Comparison of ENCODE assay signal across 8 cellular contexts in the genomic region with DNA sequence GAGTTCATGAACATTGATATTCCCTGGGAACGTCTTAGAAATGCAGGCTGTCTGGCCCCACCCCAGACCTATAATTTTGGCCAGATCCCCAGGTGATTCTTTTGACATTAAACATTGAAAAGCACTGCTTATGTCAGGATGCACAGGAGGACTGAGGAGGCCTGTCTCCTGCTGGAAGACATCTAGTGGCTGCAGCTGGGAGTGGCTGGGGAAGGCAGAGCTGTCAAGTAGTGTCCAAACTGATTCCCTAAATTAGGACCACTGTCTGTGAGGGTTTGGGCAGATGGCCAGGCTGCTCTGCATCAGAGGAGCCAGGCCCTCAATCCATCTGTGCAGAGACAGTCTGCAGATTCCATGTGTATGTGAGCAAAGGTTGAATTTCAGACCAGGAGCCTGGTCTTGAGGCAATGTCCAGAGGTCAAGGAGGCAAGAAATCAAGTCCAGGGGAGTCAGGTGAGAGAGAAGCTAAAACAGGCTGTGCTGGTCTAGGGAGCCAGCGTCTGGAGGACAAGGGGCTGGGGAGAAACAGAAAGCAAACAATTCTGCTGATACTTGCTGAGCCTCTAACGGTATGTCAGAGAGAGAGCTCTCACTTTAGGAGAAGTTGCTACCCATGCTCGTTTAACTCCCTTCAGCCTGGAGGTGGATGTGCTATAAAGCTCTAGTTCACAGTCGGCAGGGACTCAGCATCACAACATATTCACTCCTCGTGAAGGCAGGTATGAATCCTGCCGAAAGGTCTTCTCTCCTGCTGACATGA. TPM values are rescaled to one million over a fixed set of nuclear protein-coding genes. Genes with fewer than 3 reads are reported as not detected.
DNase-seq lines count a peak whose midpoint lies in the region; ATAC-seq, FAIRE-seq and TF ChIP-seq lines count a peak whose summit lies in the region.

No MANE protein-coding gene starts in this region.

- TF ChIP-seq CTCF in D721Med (IDR thresholded peaks at IDR 0.05; ENCODE audit: insufficient read depth, missing control alignments) (peak; percentile 34), Panc1 (IDR thresholded peaks at IDR 0.05) (peak; percentile 86), choroid plexus epithelial cell (conservative IDR thresholded peaks at IDR 0.05; ENCODE audit: low read depth, low read length) (peak; percentile 79)

- BruUV-seq in Panc1 (replicated peaks; lab: Mats Ljungman, UMichigan): no TSS peak

- H3K27me3 ChIP-seq in GM23248 (replicated peaks; ENCODE audit: insufficient read depth) (no peaks in the 10 kb centered on the region), Panc1 (ENCODE audit: control insufficient read depth, insufficient read depth, low read length) (no peaks in the 10 kb centered on the region), mesendoderm (ENCODE audit: insufficient read depth, low read length, poor library complexity) (no peaks in the 10 kb centered on the region)

- no peak overlapping the region for H2BK5ac ChIP-seq in mesendoderm (ENCODE audit: low read length)

- H3K4me2 ChIP-seq in GM23248 (ENCODE audit: unreplicated experiment): no peak overlapping the region
- H3K4me2 ChIP-seq in mesendoderm (ENCODE audit: low read length): no peak overlapping the region

- no peak overlapping the region for H3K4ac ChIP-seq in mesendoderm (ENCODE audit: low read depth, low read length)

- H3K27ac ChIP-seq in GM23248 (no peak overlapping the region), Panc1 (ENCODE audit: low read length) (peak overlapping the region; percentile 95), mesendoderm (ENCODE audit: low read depth, low read length) (no peak overlapping the region)

- no peak overlapping the region for H2BK120ac ChIP-seq in mesendoderm (ENCODE audit: low read depth, low read length)

- in situ Hi-C loops in GM23248 (cut with MboI) (loop anchor here (10.0 kb wide), 1 partner anchor 141 kb away; the partner anchor contains the start of gene CCDC89), Panc1 (cut with HindIII; ENCODE audit: low pct_unique_long_range_greater_than_20kb, low sequenced_read_pairs) (no loop called here)

- H2AFZ ChIP-seq in GM23248: no peak overlapping the region

- ATAC-seq in Panc1: peak; percentile 47

- intact Hi-C loops in Panc1 (cut with micrococcal nuclease; ENCODE audit: unreplicated experiment): loop anchor here (5.0 to 10.0 kb wide), 2 partner anchors 109 to 231 kb away; no protein-coding TSS in a partner anchor

- no peak overlapping the region for H2AK5ac ChIP-seq in mesendoderm (ENCODE audit: low read length)

- H3K36me3 ChIP-seq in GM23248 (ENCODE audit: low read depth): no peaks in the 10 kb centered on the region
- H3K36me3 ChIP-seq in Panc1 (ENCODE audit: control insufficient read depth, insufficient read depth, low read length): no peaks in the 10 kb centered on the region
- no peaks in the 10 kb centered on the region for H3K36me3 ChIP-seq in mesendoderm (ENCODE audit: control insufficient read depth, insufficient read depth, low read length)

- POLR2A ChIA-PET in Panc1 (lab: Charles Lee): interaction anchor here (1.3 kb wide), 1 partner anchor 109 kb away, joined by 4 read pairs; no protein-coding TSS in a partner anchor

- peaks cover 23% of the 10 kb centered on the region for H3F3A ChIP-seq in GM23248 (ENCODE audit: insufficient read depth)

- H3K23ac ChIP-seq in mesendoderm (ENCODE audit: low read length): no peak overlapping the region

- DNase-seq in D721Med (ENCODE audit: insufficient read length, low spot score) (no peak), GM23248 (peak; percentile 65), Panc1 (ENCODE audit: low read depth, low spot score) (no peak), choroid plexus epithelial cell (ENCODE audit: low read depth) (peak; percentile 55), mesendoderm (peak; percentile 62), activated gamma-delta T cell treated with Interleukin-2 at 50 U/mL for 16 hours (no peak), midbrain (lab: John Stamatoyannopoulos, UW) (no peak), NCI-H187 treated with DMSO at 0.1 percent for 48 hours (lab: John Stamatoyannopoulos, UW) (no peak)

- no peak overlapping the region for H3K56ac ChIP-seq in mesendoderm (ENCODE audit: low read length)

- no peaks in the 10 kb centered on the region for H3K9me2 ChIP-seq in GM23248 (ENCODE audit: insufficient read depth)

- no peaks in the 10 kb centered on the region for H4K20me1 ChIP-seq in GM23248 (ENCODE audit: insufficient read depth)

- no peaks in the 10 kb centered on the region for H3K9me3 ChIP-seq in GM23248 (ENCODE audit: low read depth)
- H3K9me3 ChIP-seq in Panc1 (ENCODE audit: control insufficient read depth, insufficient read depth, low read depth, low read length): no peaks in the 10 kb centered on the region; the same call in 1 of the 2 replicates

- H2BK15ac ChIP-seq in mesendoderm (replicated peaks; ENCODE audit: low read depth): no peak overlapping the region

- no peak overlapping the region for H3K18ac ChIP-seq in mesendoderm (ENCODE audit: low read length)

- H3K4me1 ChIP-seq in GM23248 (ENCODE audit: insufficient read depth): peaks cover 28% of the 10 kb centered on the region
- H3K4me1 ChIP-seq in Panc1 (ENCODE audit: control insufficient read depth, insufficient read depth, low read length): peaks cover 55% of the 10 kb centered on the region
- no peaks in the 10 kb centered on the region for H3K4me1 ChIP-seq in mesendoderm (ENCODE audit: control insufficient read depth, low read depth, low read length)

- no peak for FAIRE-seq in D721Med (lab: Jason Lieb, UNC)

- H3K79me2 ChIP-seq in GM23248 (ENCODE audit: insufficient read depth) (no peaks in the 10 kb centered on the region), mesendoderm (ENCODE audit: control insufficient read depth, insufficient read depth, low read length) (no peaks in the 10 kb centered on the region)

- H3K79me1 ChIP-seq in mesendoderm (ENCODE audit: low read length): no peaks in the 10 kb centered on the region

- 71 to 73% methylated on average over 7 of the region's 7 CpGs for WGBS in GM23248 (ENCODE audit: low coverage in 1 of 2, low lambda C conversion rate in 2 of 2, missing lambda C conversion rate in 2 of 2), 2 experiments
- no CpG with 5 or more reads among the region's 7 CpGs for WGBS in mesendoderm (ENCODE audit: extremely low coverage, insufficient coverage, low lambda C conversion rate)

- CTCF ChIA-PET in Panc1 (lab: Charles Lee): interaction anchor here (1.9 kb wide), 1 partner anchor 16 kb away, joined by 10 read pairs; the partner anchor contains the start of gene SYTL2

- no peak overlapping the region for H4K8ac ChIP-seq in mesendoderm (ENCODE audit: low read depth, low read length)

- H4K5ac ChIP-seq in mesendoderm (ENCODE audit: low read length): no peak overlapping the region

- no peak overlapping the region for H3K4me3 ChIP-seq in GM23248
- no peak overlapping the region for H3K4me3 ChIP-seq in Panc1 (ENCODE audit: low read depth in 2 of 2, low read length in 2 of 2)
- H3K4me3 ChIP-seq in choroid plexus epithelial cell (ENCODE audit: low read depth, low read length): no peak overlapping the region
- H3K4me3 ChIP-seq in mesendoderm (ENCODE audit: low read length): no peak overlapping the region

- H3K9ac ChIP-seq in GM23248: no peak overlapping the region
- no peak overlapping the region for H3K9ac ChIP-seq in mesendoderm (ENCODE audit: low read length)

RNA-seq across cellular contexts. Expression of gene SYTL2, which starts 15.3 kb away (rescaled TPM):
- 3.3 and 5.3 TPM in 2 replicates for total RNA-seq in GM23248 (2014; rRNA removed; shearing (Covaris generic))
- polyA plus RNA-seq in GM23248 (2016; fragmentation: Nextera tagmentation; extraction: Ambion mirVana): 3.5 TPM in 2 replicates
- total RNA-seq in Panc1 (2021; ENCODE audit: unreplicated experiment): 132 TPM
- 47.9 TPM for polyA plus RNA-seq in Panc1 (2012; ENCODE audit: insufficient read length)
- 4.9 TPM for polyA plus RNA-seq in mesendoderm (2013, experiment 1 of 2)
- polyA plus RNA-seq in mesendoderm (2013, experiment 2 of 2): 5.4 TPM

RNA-seq across cellular contexts. Expression of gene CCDC83, which starts 28.9 kb away (rescaled TPM):
- not detected in 2 replicates for total RNA-seq in GM23248 (2014; rRNA removed; shearing (Covaris generic))
- not detected in 2 replicates for polyA plus RNA-seq in GM23248 (2016; fragmentation: Nextera tagmentation; extraction: Ambion mirVana)
- total RNA-seq in Panc1 (2021; ENCODE audit: unreplicated experiment): not detected
- polyA plus RNA-seq in Panc1 (2012; ENCODE audit: insufficient read length): not detected
- polyA plus RNA-seq in mesendoderm (2013, experiment 1 of 2): not detected
- polyA plus RNA-seq in mesendoderm (2013, experiment 2 of 2): not detected

Comparison
In these comparisons a context has a peak if more than half of its experiments do, and no peak if none do; other contexts are left out.
1. DNase-seq: peak in GM23248 (single experiment), choroid plexus epithelial cell (single experiment) and mesendoderm (single experiment); none in D721Med (single experiment), Panc1 (single experiment), activated gamma-delta T cell treated with Interleukin-2 at 50 U/mL for 16 hours (single experiment), midbrain (single experiment) and NCI-H187 treated with DMSO at 0.1 percent for 48 hours (single experiment).
2. CTCF ChIP-seq: peak in every context shown above with its lines; median percentile 86 in Panc1; 79 in choroid plexus epithelial cell; 34 in D721Med.
3. RNA of gene SYTL2, which starts 15.3 kb away (total RNA-seq): 132 TPM in Panc1 (single experiment); 3.3 to 5.3 TPM in GM23248; every median in the first group is over 10 times any median in the second.